Comparison of ENCODE assay signal across 22 cellular contexts in the genomic region with DNA sequence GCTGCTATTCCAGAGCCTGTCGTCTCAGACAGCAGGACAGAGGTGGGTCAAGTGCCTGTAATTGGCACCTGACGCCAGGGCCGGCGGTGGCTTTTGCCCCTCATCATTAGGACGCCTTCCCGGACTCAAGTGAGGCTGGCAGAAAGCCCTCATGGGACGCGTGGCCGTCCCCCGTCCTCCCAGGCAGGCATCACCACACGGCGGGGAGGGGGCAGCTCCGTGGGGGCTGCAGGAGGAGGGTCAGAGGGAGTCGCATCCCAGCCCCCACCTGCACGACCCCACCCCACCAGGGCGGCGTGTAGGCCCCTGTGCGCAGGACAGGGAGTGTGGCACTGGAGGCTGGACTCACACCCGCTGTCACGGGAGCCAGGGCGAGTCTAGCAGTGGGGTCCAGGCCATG. TPM values are rescaled to one million over a fixed set of nuclear protein-coding genes. Genes with fewer than 3 reads are reported as not detected.
"Had no signal": no experiment of that assay in that cellular context is flagged by ENCODE, and none has a peak within 500 bp of the region (broad histone marks: within the 10 kb centered on the region; RNA-seq: fewer than 3 reads in every experiment).

No MANE protein-coding gene starts in this region.

- H3K27me3 ChIP-seq: ascending aorta, body of pancreas had no signal

- H3K4me3 ChIP-seq: ascending aorta, body of pancreas, PC-9, SK-N-MC had no signal

- H3K4me1 ChIP-seq: ascending aorta, body of pancreas had no signal

- H3K36me3 ChIP-seq: ascending aorta had no signal

- DNase-seq: activated CD4-positive, alpha-beta T cell treated with anti-CD3 and anti-CD28 coated beads for 4 hours; activated CD8-positive, alpha-beta memory T cell treated with anti-CD3 and anti-CD28 coated beads, Interleukin-2, amount 50 U/mL, for 4 hours; activated CD8-positive, alpha-beta T cell treated with anti-CD3 and anti-CD28 coated beads for 36 hours; activated naive CD8-positive, alpha-beta T cell treated with anti-CD3 and anti-CD28 coated beads, Interleukin-2, amount 50 U/mL, for 24 hours; activated T-cell treated with anti-CD3 and anti-CD28 coated beads, Interleukin-2, amount 50 U/mL, for 72 hours; amniotic stem cell; NCI-H1092; NCI-H1417; NCI-H2029; NCI-H2107; NCI-H2171 treated with DMSO at 0.1 percent for 48 hours; NCI-H510A treated with DMSO at 0.1 percent for 48 hours; NCI-H69; PC-9; SW 1271 had no signal

- H3K27ac ChIP-seq: ascending aorta, body of pancreas, KMS-11, PC-9, SK-N-MC had no signal

- ATAC-seq: activated CD4-positive, CD25-positive, alpha-beta regulatory T cell treated with anti-CD3 and anti-CD28 coated beads, Interleukin-2, amount 50 U/mL, for 24 hours; activated CD8-positive, alpha-beta T cell treated with anti-CD3 and anti-CD28 coated beads for 36 hours; activated naive CD4-positive, alpha-beta T cell treated with anti-CD3 and anti-CD28 coated beads, Interleukin-2, amount 50 U/mL, for 72 hours; activated naive CD8-positive, alpha-beta T cell treated with anti-CD3 and anti-CD28 coated beads, Interleukin-2, amount 50 U/mL, for 24 hours; activated T-cell treated with anti-CD3 and anti-CD28 coated beads, Interleukin-2, amount 50 U/mL, for 72 hours; body of pancreas had no signal

- H3K9me3 ChIP-seq: ascending aorta, body of pancreas had no signal

RNA-seq across cellular contexts. Expression of a gene that starts 16.3 kb away (rescaled TPM):
- total RNA-seq: ascending aorta; PC-9; T-helper 1 cell treated with Interleukin-12 subunit alpha and Interleukin-12 subunit beta and Interleukin-4 antibody, amounts not matched to agents 30 ng/mL and 1 ng/mL, for 36 hours had no signal
